Comparison of ENCODE assay signal across 8 cellular contexts in genomic region chr19:52369463-52370340, GRCh38. TPM values are rescaled to one million over a fixed set of nuclear protein-coding genes. Genes with fewer than 3 reads are reported as not detected.
DNase-seq lines count a peak whose midpoint lies in the region; ATAC-seq and TF ChIP-seq lines count a peak whose summit lies in the region.

TSS of gene ZNF880 (plus strand) at chr19:52369923. CDS start at chr19:52369966, 43 bp downstream.

- no peak for TF ChIP-seq CTCF in subcutaneous adipose tissue (IDR thresholded peaks at IDR 0.05; ENCODE audit: low read depth)
- TF ChIP-seq CTCF in MM.1S (IDR thresholded peaks at IDR 0.05; ENCODE audit: low read length) = no peak

- no peaks in the 10 kb centered on the region for H3K9me2 ChIP-seq in MM.1S (replicated peaks; ENCODE audit: insufficient read depth, low read length)

- H4K20me1 ChIP-seq in MM.1S (ENCODE audit: insufficient read depth, low read length) = no peaks in the 10 kb centered on the region

- no peak within 1 kb of the TSS for H3K9ac ChIP-seq in MM.1S (ENCODE audit: low read length)

- peak within 1 kb of the TSS; percentile 94 to 98 for H3K27ac Mint-ChIP-seq in activated naive CD4-positive, alpha-beta T cell treated with anti-CD3 and anti-CD28 coated beads, Interleukin-2, amount 50 U/mL, for 72 hours

- no peaks in the 10 kb centered on the region for H3K27me3 ChIP-seq in MM.1S (replicated peaks; ENCODE audit: insufficient read depth, low read length)

- peak; percentile 61 for ATAC-seq in HG03378 (IDR thresholded peaks at IDR 0.05; ENCODE audit: unreplicated experiment)
- ATAC-seq in activated naive CD4-positive, alpha-beta T cell treated with anti-CD3 and anti-CD28 coated beads, Interleukin-2, amount 50 U/mL, for 72 hours = peak; percentile 100

- H3F3A ChIP-seq in MM.1S (ENCODE audit: insufficient read depth, low read length) = no peaks in the 10 kb centered on the region

- no peaks in the 10 kb centered on the region for H3K79me2 ChIP-seq in MM.1S (ENCODE audit: low read length)

- H3K36me3 Mint-ChIP-seq in activated naive CD4-positive, alpha-beta T cell treated with anti-CD3 and anti-CD28 coated beads, Interleukin-2, amount 50 U/mL, for 72 hours = peaks cover 47 to 65% of the 10 kb centered on the region in 2 donors

- H3K9me3 ChIP-seq in MM.1S (replicated peaks; ENCODE audit: insufficient read depth, low read length) = no peaks in the 10 kb centered on the region

- DNase-seq in SK-MEL-5 (ENCODE audit: low read depth, low spot score) = peak; percentile 91
- peak; percentile 91 for DNase-seq in activated naive CD4-positive, alpha-beta T cell treated with anti-CD3 and anti-CD28 coated beads, Interleukin-2, amount 50 U/mL, for 72 hours (ENCODE audit: low spot score in 2 of 2)
- DNase-seq in glomerular endothelial cell (ENCODE audit: extremely low read depth, low read depth, low spot score) = peak; percentile 56
- DNase-seq in occipital lobe (lab: John Stamatoyannopoulos, UW) = peak; percentile 88
- DNase-seq in MM.1S = no peak

- H2AFZ ChIP-seq in MM.1S (ENCODE audit: low read length) = no peak within 1 kb of the TSS

- no peaks in the 10 kb centered on the region for H3K4me1 ChIP-seq in MM.1S (ENCODE audit: low read length)

- H3K27ac ChIP-seq in MM.1S (ENCODE audit: low read length) = no peak within 1 kb of the TSS

- H3K36me3 ChIP-seq in MM.1S (replicated peaks; ENCODE audit: insufficient read depth, low read length) = no peaks in the 10 kb centered on the region

- peak within 1 kb of the TSS; percentile 84 for H3K4me3 ChIP-seq in GM08714 (ENCODE audit: low read length)
- H3K4me3 ChIP-seq in MM.1S (ENCODE audit: low read length) = no peak within 1 kb of the TSS

- H3K4me2 ChIP-seq in MM.1S (ENCODE audit: low read depth, low read length) = no peak within 1 kb of the TSS

- in situ Hi-C loops in SK-MEL-5 (cut with HindIII; ENCODE audit: low pct_unique_long_range_greater_than_20kb, low sequenced_read_pairs) = no loop called here

- peaks cover 24 to 35% of the 10 kb centered on the region in 2 donors for H3K9me3 Mint-ChIP-seq in activated naive CD4-positive, alpha-beta T cell treated with anti-CD3 and anti-CD28 coated beads, Interleukin-2, amount 50 U/mL, for 72 hours

RNA-seq across cellular contexts. Expression of gene ZNF880, which starts in this region (rescaled TPM):
- total RNA-seq in SK-MEL-5 (2014; rRNA removed; shearing (Covaris generic)) = 18.6 and 19.2 TPM in 2 replicates
- polyA plus RNA-seq in SK-MEL-5 (2015; cell fraction: cytosol; rRNA removed) = 11.5 and 14.6 TPM in 2 replicates
- 16.0 and 16.7 TPM in 2 replicates for polyA plus RNA-seq in SK-MEL-5 (2015; cell fraction: nucleus; rRNA removed)
- 1 to 10 TPM; 8.5 to 9.6 TPM for total RNA-seq in activated naive CD4-positive, alpha-beta T cell treated with anti-CD3 and anti-CD28 coated beads, Interleukin-2, amount 50 U/mL, for 72 hours
- total RNA-seq in glomerular endothelial cell (11.3 and 24.8 TPM in 2 replicates), occipital lobe (93.4 TPM), subcutaneous adipose tissue (10 to 100 TPM; 11.1 to 21.9 (median 16.3) TPM)
